8 cellular contexts compared by ENCODE assay signal in genomic region chr14:49598479-49599301, GRCh38. TPM values are rescaled to one million over a fixed set of nuclear protein-coding genes. Genes with fewer than 3 reads are reported as not detected.
DNase-seq lines count a peak whose midpoint lies in the region; ATAC-seq and TF ChIP-seq lines count a peak whose summit lies in the region.

A gene with protein sequence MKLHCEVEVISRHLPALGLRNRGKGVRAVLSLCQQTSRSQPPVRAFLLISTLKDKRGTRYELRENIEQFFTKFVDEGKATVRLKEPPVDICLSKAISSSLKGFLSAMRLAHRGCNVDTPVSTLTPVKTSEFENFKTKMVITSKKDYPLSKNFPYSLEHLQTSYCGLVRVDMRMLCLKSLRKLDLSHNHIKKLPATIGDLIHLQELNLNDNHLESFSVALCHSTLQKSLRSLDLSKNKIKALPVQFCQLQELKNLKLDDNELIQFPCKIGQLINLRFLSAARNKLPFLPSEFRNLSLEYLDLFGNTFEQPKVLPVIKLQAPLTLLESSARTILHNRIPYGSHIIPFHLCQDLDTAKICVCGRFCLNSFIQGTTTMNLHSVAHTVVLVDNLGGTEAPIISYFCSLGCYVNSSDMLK (plus strand): TSS chr14:49598940. CDS start chr14:49599021, 81 bp downstream.

- H3K9me3 ChIP-seq in cardiac muscle cell (ENCODE audit: low read depth) = no peaks in the 10 kb centered on the region
- no peaks in the 10 kb centered on the region for H3K9me3 ChIP-seq in tibial nerve

- H3K36me3 ChIP-seq in cardiac muscle cell (no peaks in the 10 kb centered on the region), tibial nerve (no peaks in the 10 kb centered on the region)

- H3K36me3 Mint-ChIP-seq in activated naive CD8-positive, alpha-beta T cell treated with anti-CD3 and anti-CD28 coated beads, Interleukin-2, amount 50 U/mL, for 24 hours (ENCODE audit: low read depth) = peaks cover 22% of the 10 kb centered on the region

- H3K4me3 ChIP-seq in GM12864 (ENCODE audit: low read depth, low read length) = peak within 1 kb of the TSS; percentile 92
- peak within 1 kb of the TSS; percentile 61 for H3K4me3 ChIP-seq in cardiac muscle cell
- H3K4me3 ChIP-seq in tibial nerve = peak within 1 kb of the TSS; percentile 59 to 96 (median 80)

- peaks cover 30% of the 10 kb centered on the region for H3K4me1 Mint-ChIP-seq in activated naive CD8-positive, alpha-beta T cell treated with anti-CD3 and anti-CD28 coated beads, Interleukin-2, amount 50 U/mL, for 24 hours

- no peaks in the 10 kb centered on the region for H3K9me3 Mint-ChIP-seq in activated naive CD8-positive, alpha-beta T cell treated with anti-CD3 and anti-CD28 coated beads, Interleukin-2, amount 50 U/mL, for 24 hours

- H3K27ac ChIP-seq in cardiac muscle cell = peak within 1 kb of the TSS; percentile 97
- H3K27ac ChIP-seq in tibial nerve = peak within 1 kb of the TSS; percentile 91 to 95 (median 92)

- TF ChIP-seq POLR2A in tibial nerve (IDR thresholded peaks at IDR 0.05) = peak; percentile 12 to 52

- no peaks in the 10 kb centered on the region for H3K27me3 ChIP-seq in cardiac muscle cell
- H3K27me3 ChIP-seq in tibial nerve = no peaks in the 10 kb centered on the region

- 0% methylated on average over 9 to 61 of the region's 78 CpGs for WGBS in tibial nerve, 2 donors

- DNase-seq in GM12864 (ENCODE audit: low read depth) = no peak
- DNase-seq in NCI-H1105 (lab: John Stamatoyannopoulos, UW) = peak; percentile 83
- DNase-seq in SW480 (ENCODE audit: low spot score) = peak; percentile 82
- DNase-seq in activated naive CD8-positive, alpha-beta T cell treated with anti-CD3 and anti-CD28 coated beads, Interleukin-2, amount 50 U/mL, for 24 hours = peak; percentile 90
- peak; percentile 83 to 84 for DNase-seq in cardiac muscle cell (ENCODE audit: low read depth in 1 of 2, low spot score in 1 of 2)
- DNase-seq in pons (ENCODE audit: low spot score) = peak; percentile 53
- DNase-seq in tibial nerve (ENCODE audit: low spot score in 2 of 2) = peak; percentile 73 to 83

- H3K4me1 ChIP-seq in cardiac muscle cell (ENCODE audit: low read depth) (peaks cover 17% of the 10 kb centered on the region), tibial nerve (peaks cover 0 to 33% (median 7%) of the 10 kb centered on the region in 4 donors)

- no peaks in the 10 kb centered on the region for H3K27me3 Mint-ChIP-seq in activated naive CD8-positive, alpha-beta T cell treated with anti-CD3 and anti-CD28 coated beads, Interleukin-2, amount 50 U/mL, for 24 hours

- peak within 1 kb of the TSS; percentile 98 for H3K27ac Mint-ChIP-seq in activated naive CD8-positive, alpha-beta T cell treated with anti-CD3 and anti-CD28 coated beads, Interleukin-2, amount 50 U/mL, for 24 hours

- peak within 1 kb of the TSS; percentile 99 for H3K4me3 Mint-ChIP-seq in activated naive CD8-positive, alpha-beta T cell treated with anti-CD3 and anti-CD28 coated beads, Interleukin-2, amount 50 U/mL, for 24 hours

- TF ChIP-seq EP300 in tibial nerve (IDR thresholded peaks at IDR 0.05) = peak in 1 of 2 donors; percentile 80

- TF ChIP-seq CTCF in GM12864 (IDR thresholded peaks at IDR 0.05; ENCODE audit: low read depth, low read length, missing control alignments) (no peak), cardiac muscle cell (IDR thresholded peaks at IDR 0.05; ENCODE audit: low read depth, low read length) (no peak), tibial nerve (IDR thresholded peaks at IDR 0.05) (peak in 1 of 5 experiments; percentile 35)

- ATAC-seq in HG02623 (IDR thresholded peaks at IDR 0.05; ENCODE audit: unreplicated experiment) = peak; percentile 54
- ATAC-seq in activated naive CD8-positive, alpha-beta T cell treated with anti-CD3 and anti-CD28 coated beads, Interleukin-2, amount 50 U/mL, for 24 hours = peak; percentile 81

RNA-seq across cellular contexts. Expression of the gene that starts here (rescaled TPM):
- total RNA-seq in cardiac muscle cell (10.0 and 11.2 TPM in 2 replicates), tibial nerve (10 to 100 TPM in 2 of 4 donors, 1 to 10 TPM in 2; 4.6 to 15.3 (median 8.0) TPM)
- polyA plus RNA-seq in cardiac muscle cell = 22.8 and 29.5 TPM in 2 replicates
